Comparison of ENCODE assay signal across 1 cellular context in the genomic region with DNA sequence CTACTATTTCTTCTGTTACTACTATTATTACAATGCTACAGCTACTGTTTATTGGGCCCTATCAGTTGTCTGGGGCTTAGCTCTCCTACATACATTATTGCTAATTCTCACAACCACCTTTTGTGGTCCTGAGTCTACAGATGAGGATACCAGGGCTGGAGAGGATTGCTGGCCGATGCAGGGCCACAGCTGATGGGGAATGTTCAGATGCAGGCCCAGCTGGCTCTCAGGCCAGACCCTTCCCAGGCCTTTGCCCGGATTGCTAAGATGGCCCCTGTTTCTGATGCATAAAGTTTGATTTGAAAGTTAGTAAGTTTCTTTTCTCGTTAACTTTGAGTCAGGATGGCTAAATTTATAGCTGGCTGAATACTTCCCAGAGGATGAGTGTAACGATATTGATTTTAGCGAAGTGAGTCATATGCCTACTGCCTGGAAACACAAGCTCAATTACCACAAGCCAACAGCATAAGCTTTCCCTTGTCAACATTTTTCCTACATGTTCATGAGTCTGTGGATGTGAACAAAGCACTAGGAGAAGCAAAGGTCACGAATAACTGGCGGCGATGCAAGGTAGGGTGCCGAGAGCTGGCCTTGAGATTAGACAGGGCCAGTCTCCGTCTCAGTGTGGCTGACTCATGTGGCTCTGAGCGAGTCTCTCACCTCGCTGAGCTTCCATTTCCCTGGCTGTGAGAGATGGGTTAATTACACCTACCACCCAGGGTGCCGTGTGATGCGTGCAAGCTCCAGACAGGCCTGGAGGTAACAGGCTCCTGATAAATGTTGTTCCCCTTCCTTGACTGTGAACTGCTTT.
TF ChIP-seq lines count a peak whose summit lies in the region.

No MANE protein-coding gene starts in this region.

TF ChIP-seq in A549, 52 proteins besides CTCF, POLR2A, EP300 and RAD21 (continued from another document):
- TF ChIP-seq MAFK (IDR thresholded peaks at IDR 0.05; ENCODE audit: partially characterized antibody): peak; percentile 40
- TF ChIP-seq HDAC2 (IDR thresholded peaks at IDR 0.05): no peak
- peak; percentile 64; the same call in 1 of the 2 replicates for TF ChIP-seq GATA3 (IDR thresholded peaks at IDR 0.05; ENCODE audit: borderline replicate concordance)
- TF ChIP-seq RARB (CRISPR knock-in tag; IDR thresholded peaks at IDR 0.05): no peak
- no peak for TF ChIP-seq HEYL (CRISPR knock-in tag; IDR thresholded peaks at IDR 0.05)
- peak; percentile 86 for TF ChIP-seq FOSL2 (IDR thresholded peaks at IDR 0.05)
- TF ChIP-seq FOSL2 (CRISPR knock-in tag; IDR thresholded peaks at IDR 0.05): peak; percentile 90
- TF ChIP-seq, protein P1, sequence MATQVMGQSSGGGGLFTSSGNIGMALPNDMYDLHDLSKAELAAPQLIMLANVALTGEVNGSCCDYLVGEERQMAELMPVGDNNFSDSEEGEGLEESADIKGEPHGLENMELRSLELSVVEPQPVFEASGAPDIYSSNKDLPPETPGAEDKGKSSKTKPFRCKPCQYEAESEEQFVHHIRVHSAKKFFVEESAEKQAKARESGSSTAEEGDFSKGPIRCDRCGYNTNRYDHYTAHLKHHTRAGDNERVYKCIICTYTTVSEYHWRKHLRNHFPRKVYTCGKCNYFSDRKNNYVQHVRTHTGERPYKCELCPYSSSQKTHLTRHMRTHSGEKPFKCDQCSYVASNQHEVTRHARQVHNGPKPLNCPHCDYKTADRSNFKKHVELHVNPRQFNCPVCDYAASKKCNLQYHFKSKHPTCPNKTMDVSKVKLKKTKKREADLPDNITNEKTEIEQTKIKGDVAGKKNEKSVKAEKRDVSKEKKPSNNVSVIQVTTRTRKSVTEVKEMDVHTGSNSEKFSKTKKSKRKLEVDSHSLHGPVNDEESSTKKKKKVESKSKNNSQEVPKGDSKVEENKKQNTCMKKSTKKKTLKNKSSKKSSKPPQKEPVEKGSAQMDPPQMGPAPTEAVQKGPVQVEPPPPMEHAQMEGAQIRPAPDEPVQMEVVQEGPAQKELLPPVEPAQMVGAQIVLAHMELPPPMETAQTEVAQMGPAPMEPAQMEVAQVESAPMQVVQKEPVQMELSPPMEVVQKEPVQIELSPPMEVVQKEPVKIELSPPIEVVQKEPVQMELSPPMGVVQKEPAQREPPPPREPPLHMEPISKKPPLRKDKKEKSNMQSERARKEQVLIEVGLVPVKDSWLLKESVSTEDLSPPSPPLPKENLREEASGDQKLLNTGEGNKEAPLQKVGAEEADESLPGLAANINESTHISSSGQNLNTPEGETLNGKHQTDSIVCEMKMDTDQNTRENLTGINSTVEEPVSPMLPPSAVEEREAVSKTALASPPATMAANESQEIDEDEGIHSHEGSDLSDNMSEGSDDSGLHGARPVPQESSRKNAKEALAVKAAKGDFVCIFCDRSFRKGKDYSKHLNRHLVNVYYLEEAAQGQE (IDR thresholded peaks at IDR 0.05): no peak
- TF ChIP-seq FOXS1 (CRISPR knock-in tag; IDR thresholded peaks at IDR 0.05): 0 out of 2 replicates have a peak, but pooled peaks have one; percentile 11
- TF ChIP-seq JUN (IDR thresholded peaks at IDR 0.05): peak; percentile 64 to 84; a peak in 4 of 5 replicates
- TF ChIP-seq HOXB5 (CRISPR knock-in tag; IDR thresholded peaks at IDR 0.05): 0 out of 2 replicates have a peak, but pooled peaks have one; percentile 21
